Comparison of ENCODE assay signal across 1 cellular context in the genomic region with DNA sequence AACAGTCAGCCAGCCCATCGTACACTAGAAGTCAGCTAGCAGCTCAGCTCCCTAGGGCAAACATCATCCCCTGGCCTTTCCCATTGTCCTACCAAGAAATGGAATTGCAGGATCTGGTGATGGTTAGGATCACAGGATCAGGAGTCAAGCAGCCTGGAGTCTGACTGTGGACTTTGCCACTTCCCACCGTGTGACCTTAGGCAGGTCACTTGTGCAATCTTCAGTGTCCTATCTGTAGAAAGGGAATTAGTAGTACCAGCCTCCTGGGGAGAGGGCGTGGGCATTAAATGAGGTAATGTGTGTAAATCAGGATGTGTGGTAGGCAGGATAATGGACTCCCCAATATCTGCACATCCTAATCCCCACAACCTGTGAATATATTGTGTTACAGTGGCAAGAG.
A peak's percentile ranks its signal among the peaks of the same experiment; 100 is the strongest.
TF ChIP-seq lines count a peak whose summit lies in the region.

No MANE protein-coding gene starts in this region.

TF ChIP-seq in HepG2, 621 proteins besides CTCF, POLR2A, EP300 and RAD21 (continued from another document and continues in another):
- TF ChIP-seq, protein P1, sequence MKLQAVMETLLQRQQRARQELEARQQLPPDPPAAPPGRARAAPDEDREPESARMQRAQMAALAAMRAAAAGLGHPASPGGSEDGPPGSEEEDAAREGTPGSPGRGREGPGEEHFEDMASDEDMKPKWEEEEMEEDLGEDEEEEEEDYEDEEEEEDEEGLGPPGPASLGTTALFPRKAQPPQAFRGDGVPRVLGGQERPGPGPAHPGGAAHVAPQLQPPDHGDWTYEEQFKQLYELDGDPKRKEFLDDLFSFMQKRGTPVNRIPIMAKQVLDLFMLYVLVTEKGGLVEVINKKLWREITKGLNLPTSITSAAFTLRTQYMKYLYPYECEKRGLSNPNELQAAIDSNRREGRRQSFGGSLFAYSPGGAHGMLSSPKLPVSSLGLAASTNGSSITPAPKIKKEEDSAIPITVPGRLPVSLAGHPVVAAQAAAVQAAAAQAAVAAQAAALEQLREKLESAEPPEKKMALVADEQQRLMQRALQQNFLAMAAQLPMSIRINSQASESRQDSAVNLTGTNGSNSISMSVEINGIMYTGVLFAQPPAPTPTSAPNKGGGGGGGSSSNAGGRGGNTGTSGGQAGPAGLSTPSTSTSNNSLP (IDR thresholded peaks at IDR 0.05; ENCODE audit: low read depth, low read length) = no peak
- no peak for TF ChIP-seq ZNF567 (CRISPR knock-in tag; IDR thresholded peaks at IDR 0.05; ENCODE audit: borderline replicate concordance)
- TF ChIP-seq, protein P2, sequence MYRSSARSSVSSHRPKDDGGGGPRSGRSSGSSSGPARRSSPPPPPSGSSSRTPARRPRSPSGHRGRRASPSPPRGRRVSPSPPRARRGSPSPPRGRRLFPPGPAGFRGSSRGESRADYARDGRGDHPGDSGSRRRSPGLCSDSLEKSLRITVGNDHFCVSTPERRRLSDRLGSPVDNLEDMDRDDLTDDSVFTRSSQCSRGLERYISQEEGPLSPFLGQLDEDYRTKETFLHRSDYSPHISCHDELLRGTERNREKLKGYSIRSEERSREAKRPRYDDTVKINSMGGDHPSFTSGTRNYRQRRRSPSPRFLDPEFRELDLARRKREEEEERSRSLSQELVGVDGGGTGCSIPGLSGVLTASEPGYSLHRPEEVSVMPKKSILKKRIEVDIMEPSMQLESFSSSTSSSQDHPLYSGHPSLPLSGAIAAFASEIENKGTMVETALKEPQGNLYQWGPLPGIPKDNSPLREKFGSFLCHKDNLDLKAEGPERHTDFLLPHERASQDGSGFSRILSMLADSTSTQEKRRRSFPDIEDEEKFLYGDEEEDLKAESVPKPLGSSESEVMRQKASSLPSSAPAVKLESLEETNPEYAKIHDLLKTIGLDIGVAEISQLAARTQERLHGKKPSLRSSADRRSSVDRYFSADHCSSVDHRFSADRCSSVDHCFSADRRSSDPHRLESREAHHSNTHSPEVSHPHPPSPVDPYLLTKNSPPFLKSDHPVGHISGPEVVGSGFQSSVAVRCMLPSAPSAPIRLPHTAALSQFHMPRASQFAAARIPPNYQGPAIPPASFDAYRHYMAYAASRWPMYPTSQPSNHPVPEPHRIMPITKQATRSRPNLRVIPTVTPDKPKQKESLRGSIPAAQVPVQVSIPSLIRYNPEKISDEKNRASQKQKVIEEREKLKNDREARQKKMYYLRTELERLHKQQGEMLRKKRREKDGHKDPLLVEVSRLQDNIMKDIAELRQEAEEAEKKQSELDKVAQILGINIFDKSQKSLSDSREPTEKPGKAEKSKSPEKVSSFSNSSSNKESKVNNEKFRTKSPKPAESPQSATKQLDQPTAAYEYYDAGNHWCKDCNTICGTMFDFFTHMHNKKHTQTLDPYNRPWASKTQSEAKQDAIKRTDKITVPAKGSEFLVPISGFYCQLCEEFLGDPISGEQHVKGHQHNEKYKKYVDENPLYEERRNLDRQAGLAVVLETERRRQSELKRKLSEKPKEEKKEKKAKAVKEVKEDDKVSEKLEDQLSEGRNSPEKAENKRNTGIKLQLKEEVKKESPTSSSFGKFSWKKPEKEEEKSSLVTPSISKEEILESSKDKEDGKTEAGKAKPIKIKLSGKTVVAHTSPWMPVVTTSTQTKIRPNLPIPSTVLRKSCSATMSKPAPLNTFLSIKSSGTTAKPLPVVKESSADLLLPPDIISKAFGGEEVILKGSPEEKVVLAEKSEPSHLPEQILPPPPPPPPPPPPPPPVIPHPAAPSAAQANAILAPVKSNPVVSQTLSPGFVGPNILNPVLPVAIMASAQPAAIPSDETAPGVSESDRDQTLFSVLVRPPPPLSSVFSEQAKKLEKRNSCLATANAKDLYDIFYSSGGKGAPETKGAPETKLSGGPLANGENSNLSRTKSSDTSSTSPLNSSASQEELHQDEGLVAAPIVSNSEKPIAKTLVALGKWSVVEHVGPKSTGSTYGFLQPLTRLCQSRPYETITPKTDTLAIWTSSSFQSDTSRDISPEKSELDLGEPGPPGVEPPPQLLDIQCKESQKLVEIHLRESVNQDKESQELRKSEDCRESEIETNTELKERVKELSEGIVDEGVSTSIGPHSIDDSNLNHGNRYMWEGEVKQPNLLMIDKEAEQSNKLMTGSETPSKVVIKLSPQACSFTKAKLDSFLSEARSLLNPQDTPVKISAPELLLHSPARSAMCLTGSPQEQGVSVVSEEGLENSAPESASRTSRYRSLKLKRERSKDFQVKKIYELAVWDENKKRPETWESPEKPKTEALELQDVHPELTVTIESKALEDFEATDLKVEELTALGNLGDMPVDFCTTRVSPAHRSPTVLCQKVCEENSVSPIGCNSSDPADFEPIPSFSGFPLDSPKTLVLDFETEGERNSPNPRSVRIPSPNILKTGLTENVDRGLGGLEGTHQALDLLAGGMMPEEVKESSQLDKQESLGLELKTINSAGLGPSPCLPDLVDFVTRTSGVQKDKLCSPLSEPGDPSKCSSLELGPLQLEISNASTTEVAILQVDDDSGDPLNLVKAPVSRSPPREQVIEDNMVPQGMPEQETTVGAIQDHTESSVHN (CRISPR knock-in tag; IDR thresholded peaks at IDR 0.05) = no peak
- no peak for TF ChIP-seq XBP1 (CRISPR knock-in tag; IDR thresholded peaks at IDR 0.05)
- TF ChIP-seq, protein P3, sequence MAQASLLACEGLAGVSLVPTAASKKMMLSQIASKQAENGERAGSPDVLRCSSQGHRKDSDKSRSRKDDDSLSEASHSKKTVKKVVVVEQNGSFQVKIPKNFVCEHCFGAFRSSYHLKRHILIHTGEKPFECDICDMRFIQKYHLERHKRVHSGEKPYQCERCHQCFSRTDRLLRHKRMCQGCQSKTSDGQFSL (CRISPR knock-in tag; IDR thresholded peaks at IDR 0.05) = no peak
- TF ChIP-seq POLR2AphosphoS2 (IDR thresholded peaks at IDR 0.05; ENCODE audit: low read depth, low read length) = no peak
- no peak for TF ChIP-seq JARID2 (CRISPR knock-in tag; IDR thresholded peaks at IDR 0.05; ENCODE audit: insufficient replicate concordance)
- no peak for TF ChIP-seq ZNF747 (CRISPR knock-in tag; IDR thresholded peaks at IDR 0.05; ENCODE audit: borderline replicate concordance)
- TF ChIP-seq, protein P4, sequence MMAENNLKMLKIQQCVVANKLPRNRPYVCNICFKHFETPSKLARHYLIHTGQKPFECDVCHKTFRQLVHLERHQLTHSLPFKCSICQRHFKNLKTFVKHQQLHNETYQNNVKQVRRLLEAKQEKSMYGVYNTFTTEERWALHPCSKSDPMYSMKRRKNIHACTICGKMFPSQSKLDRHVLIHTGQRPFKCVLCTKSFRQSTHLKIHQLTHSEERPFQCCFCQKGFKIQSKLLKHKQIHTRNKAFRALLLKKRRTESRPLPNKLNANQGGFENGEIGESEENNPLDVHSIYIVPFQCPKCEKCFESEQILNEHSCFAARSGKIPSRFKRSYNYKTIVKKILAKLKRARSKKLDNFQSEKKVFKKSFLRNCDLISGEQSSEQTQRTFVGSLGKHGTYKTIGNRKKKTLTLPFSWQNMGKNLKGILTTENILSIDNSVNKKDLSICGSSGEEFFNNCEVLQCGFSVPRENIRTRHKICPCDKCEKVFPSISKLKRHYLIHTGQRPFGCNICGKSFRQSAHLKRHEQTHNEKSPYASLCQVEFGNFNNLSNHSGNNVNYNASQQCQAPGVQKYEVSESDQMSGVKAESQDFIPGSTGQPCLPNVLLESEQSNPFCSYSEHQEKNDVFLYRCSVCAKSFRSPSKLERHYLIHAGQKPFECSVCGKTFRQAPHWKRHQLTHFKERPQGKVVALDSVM (CRISPR knock-in tag; IDR thresholded peaks at IDR 0.05) = no peak
- TF ChIP-seq HOXA3 (CRISPR knock-in tag; IDR thresholded peaks at IDR 0.05) = no peak
- TF ChIP-seq ZNF101 (CRISPR knock-in tag; IDR thresholded peaks at IDR 0.05; ENCODE audit: borderline replicate concordance, low read depth) = no peak
- TF ChIP-seq, protein P5, sequence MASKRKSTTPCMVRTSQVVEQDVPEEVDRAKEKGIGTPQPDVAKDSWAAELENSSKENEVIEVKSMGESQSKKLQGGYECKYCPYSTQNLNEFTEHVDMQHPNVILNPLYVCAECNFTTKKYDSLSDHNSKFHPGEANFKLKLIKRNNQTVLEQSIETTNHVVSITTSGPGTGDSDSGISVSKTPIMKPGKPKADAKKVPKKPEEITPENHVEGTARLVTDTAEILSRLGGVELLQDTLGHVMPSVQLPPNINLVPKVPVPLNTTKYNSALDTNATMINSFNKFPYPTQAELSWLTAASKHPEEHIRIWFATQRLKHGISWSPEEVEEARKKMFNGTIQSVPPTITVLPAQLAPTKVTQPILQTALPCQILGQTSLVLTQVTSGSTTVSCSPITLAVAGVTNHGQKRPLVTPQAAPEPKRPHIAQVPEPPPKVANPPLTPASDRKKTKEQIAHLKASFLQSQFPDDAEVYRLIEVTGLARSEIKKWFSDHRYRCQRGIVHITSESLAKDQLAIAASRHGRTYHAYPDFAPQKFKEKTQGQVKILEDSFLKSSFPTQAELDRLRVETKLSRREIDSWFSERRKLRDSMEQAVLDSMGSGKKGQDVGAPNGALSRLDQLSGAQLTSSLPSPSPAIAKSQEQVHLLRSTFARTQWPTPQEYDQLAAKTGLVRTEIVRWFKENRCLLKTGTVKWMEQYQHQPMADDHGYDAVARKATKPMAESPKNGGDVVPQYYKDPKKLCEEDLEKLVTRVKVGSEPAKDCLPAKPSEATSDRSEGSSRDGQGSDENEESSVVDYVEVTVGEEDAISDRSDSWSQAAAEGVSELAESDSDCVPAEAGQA (IDR thresholded peaks at IDR 0.05; ENCODE audit: low read depth) = no peak
- TF ChIP-seq, protein P5 (CRISPR knock-in tag; IDR thresholded peaks at IDR 0.05; ENCODE audit: borderline replicate concordance) = no peak
- no peak for TF ChIP-seq CHD4 (IDR thresholded peaks at IDR 0.05; ENCODE audit: borderline replicate concordance, low read length)
- TF ChIP-seq CEBPB (IDR thresholded peaks at IDR 0.05; ENCODE audit: borderline replicate concordance, low read depth, low read length) = peak; percentile 85
- no peak for TF ChIP-seq GATAD1 (CRISPR knock-in tag; IDR thresholded peaks at IDR 0.05)
- TF ChIP-seq ESRRA (CRISPR knock-in tag; IDR thresholded peaks at IDR 0.05; ENCODE audit: low read depth) = peak; percentile 62; the same call in 1 of the 2 replicates
- TF ChIP-seq ZNF616 (CRISPR knock-in tag; IDR thresholded peaks at IDR 0.05; ENCODE audit: low read depth) = no peak
- no peak for TF ChIP-seq BRD4 (CRISPR knock-in tag; IDR thresholded peaks at IDR 0.05)
- peak; percentile 49; the same call in 1 of the 2 replicates for TF ChIP-seq NR2F6 (IDR thresholded peaks at IDR 0.05)
- peak; percentile 43; the same call in 1 of the 2 replicates for TF ChIP-seq NR2F6 (CRISPR knock-in tag; IDR thresholded peaks at IDR 0.05)
- TF ChIP-seq, protein P6, sequence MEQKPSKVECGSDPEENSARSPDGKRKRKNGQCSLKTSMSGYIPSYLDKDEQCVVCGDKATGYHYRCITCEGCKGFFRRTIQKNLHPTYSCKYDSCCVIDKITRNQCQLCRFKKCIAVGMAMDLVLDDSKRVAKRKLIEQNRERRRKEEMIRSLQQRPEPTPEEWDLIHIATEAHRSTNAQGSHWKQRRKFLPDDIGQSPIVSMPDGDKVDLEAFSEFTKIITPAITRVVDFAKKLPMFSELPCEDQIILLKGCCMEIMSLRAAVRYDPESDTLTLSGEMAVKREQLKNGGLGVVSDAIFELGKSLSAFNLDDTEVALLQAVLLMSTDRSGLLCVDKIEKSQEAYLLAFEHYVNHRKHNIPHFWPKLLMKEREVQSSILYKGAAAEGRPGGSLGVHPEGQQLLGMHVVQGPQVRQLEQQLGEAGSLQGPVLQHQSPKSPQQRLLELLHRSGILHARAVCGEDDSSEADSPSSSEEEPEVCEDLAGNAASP (CRISPR knock-in tag; IDR thresholded peaks at IDR 0.05; ENCODE audit: borderline replicate concordance) = peak; percentile 91; the same call in 1 of the 2 replicates
- TF ChIP-seq ZNF530 (CRISPR knock-in tag; IDR thresholded peaks at IDR 0.05; ENCODE audit: low read depth) = no peak
- no peak for TF ChIP-seq ZFP90 (CRISPR knock-in tag; IDR thresholded peaks at IDR 0.05; ENCODE audit: borderline replicate concordance)
- TF ChIP-seq, protein P7, sequence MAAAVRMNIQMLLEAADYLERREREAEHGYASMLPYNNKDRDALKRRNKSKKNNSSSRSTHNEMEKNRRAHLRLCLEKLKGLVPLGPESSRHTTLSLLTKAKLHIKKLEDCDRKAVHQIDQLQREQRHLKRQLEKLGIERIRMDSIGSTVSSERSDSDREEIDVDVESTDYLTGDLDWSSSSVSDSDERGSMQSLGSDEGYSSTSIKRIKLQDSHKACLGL (CRISPR knock-in tag; IDR thresholded peaks at IDR 0.05) = no peak
- no peak for TF ChIP-seq ZNF674 (CRISPR knock-in tag; IDR thresholded peaks at IDR 0.05; ENCODE audit: low read depth)
- no peak for TF ChIP-seq BRCA1 (CRISPR knock-in tag; IDR thresholded peaks at IDR 0.05)
- TF ChIP-seq, protein P8, sequence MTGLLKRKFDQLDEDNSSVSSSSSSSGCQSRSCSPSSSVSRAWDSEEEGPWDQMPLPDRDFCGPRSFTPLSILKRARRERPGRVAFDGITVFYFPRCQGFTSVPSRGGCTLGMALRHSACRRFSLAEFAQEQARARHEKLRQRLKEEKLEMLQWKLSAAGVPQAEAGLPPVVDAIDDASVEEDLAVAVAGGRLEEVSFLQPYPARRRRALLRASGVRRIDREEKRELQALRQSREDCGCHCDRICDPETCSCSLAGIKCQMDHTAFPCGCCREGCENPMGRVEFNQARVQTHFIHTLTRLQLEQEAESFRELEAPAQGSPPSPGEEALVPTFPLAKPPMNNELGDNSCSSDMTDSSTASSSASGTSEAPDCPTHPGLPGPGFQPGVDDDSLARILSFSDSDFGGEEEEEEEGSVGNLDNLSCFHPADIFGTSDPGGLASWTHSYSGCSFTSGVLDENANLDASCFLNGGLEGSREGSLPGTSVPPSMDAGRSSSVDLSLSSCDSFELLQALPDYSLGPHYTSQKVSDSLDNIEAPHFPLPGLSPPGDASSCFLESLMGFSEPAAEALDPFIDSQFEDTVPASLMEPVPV (CRISPR knock-in tag; IDR thresholded peaks at IDR 0.05) = no peak
- no peak for TF ChIP-seq SOX13 (IDR thresholded peaks at IDR 0.05)
- TF ChIP-seq SOX13 (CRISPR knock-in tag; conservative IDR thresholded peaks at IDR 0.05 in 1 of 2, IDR thresholded peaks at IDR 0.05 in 1 of 2) = 0 out of 4 replicates have a peak, but pooled peaks of 1 of the 2 experiments have one; percentile 17
- TF ChIP-seq ZNF703 (CRISPR knock-in tag; IDR thresholded peaks at IDR 0.05; ENCODE audit: borderline replicate concordance) = no peak
- no peak for TF ChIP-seq PCBP1 (IDR thresholded peaks at IDR 0.05; ENCODE audit: borderline replicate concordance, low read depth, low read length)
